ENCODE assay signal across 8 cellular contexts in genomic region chr20:32470025-32470861, GRCh38.
DNase-seq lines count a peak whose midpoint lies in the region; ATAC-seq and TF ChIP-seq lines count a peak whose summit lies in the region.

No MANE protein-coding gene starts in this region.

- peaks cover 5% of the 10 kb centered on the region for H3K4me1 Mint-ChIP-seq in activated T-cell treated with anti-CD3 and anti-CD28 coated beads, Interleukin-2, amount 50 U/mL, for 72 hours (ENCODE audit: low read depth)

- H3K27me3 ChIP-seq in skeletal muscle tissue (ENCODE audit: control insufficient read depth in 3 of 3, insufficient read depth in 3 of 3, low read length in 3 of 3) = peaks cover 0 to 6% (median 5%) of the 10 kb centered on the region in 3 donors
- no peaks in the 10 kb centered on the region for H3K27me3 ChIP-seq in ascending aorta

- H3K4me3 Mint-ChIP-seq in activated T-cell treated with anti-CD3 and anti-CD28 coated beads, Interleukin-2, amount 50 U/mL, for 72 hours = no peak overlapping the region

- H3K9me3 ChIP-seq in skeletal muscle tissue (ENCODE audit: control insufficient read depth in 3 of 3, low read length in 3 of 3) (no peaks in the 10 kb centered on the region), ascending aorta (no peaks in the 10 kb centered on the region)

- no peaks in the 10 kb centered on the region for H3K36me3 Mint-ChIP-seq in activated T-cell treated with anti-CD3 and anti-CD28 coated beads, Interleukin-2, amount 50 U/mL, for 72 hours (ENCODE audit: insufficient read depth in 2 of 2)

- H3K4me1 ChIP-seq in skeletal muscle tissue (ENCODE audit: control insufficient read depth in 3 of 3, insufficient read depth in 3 of 3, low read length in 3 of 3) (peaks cover 44 to 55% (median 52%) of the 10 kb centered on the region in 3 donors), ascending aorta (peaks cover 5 to 8% of the 10 kb centered on the region in 2 donors)

- ATAC-seq in activated T-cell treated with anti-CD3 and anti-CD28 coated beads, Interleukin-2, amount 50 U/mL, for 72 hours (replicated peaks in 1 of 2) = peak; percentile 25 to 52
- no peak for ATAC-seq in left lobe of liver

- no peak overlapping the region for H3K9ac ChIP-seq in skeletal muscle tissue (ENCODE audit: low read depth in 1 of 3, low read length in 3 of 3)

- H3K27ac Mint-ChIP-seq in activated T-cell treated with anti-CD3 and anti-CD28 coated beads, Interleukin-2, amount 50 U/mL, for 72 hours = peak overlapping the region; percentile 38

- H3K27me3 Mint-ChIP-seq in activated T-cell treated with anti-CD3 and anti-CD28 coated beads, Interleukin-2, amount 50 U/mL, for 72 hours (ENCODE audit: low read depth) = no peaks in the 10 kb centered on the region

- H3K36me3 ChIP-seq in skeletal muscle tissue (ENCODE audit: control insufficient read depth in 3 of 3, insufficient read depth in 3 of 3, low read length in 3 of 3) (no peaks in the 10 kb centered on the region), ascending aorta (no peaks in the 10 kb centered on the region)

- peak in 1 of 3 experiments; percentile 12 for TF ChIP-seq CTCF in ascending aorta (IDR thresholded peaks at IDR 0.05)

- H3K27ac ChIP-seq in skeletal muscle tissue (ENCODE audit: low read depth, low read length) (peak overlapping the region; percentile 65), ascending aorta (peak overlapping the region in 1 of 2 donors; percentile 59)

- in situ Hi-C loops in KBM-7 (cut with MboI; ENCODE audit: low pct_unique_long_range_greater_than_20kb, low sequenced_read_pairs) = no loop called here

- H3K4me3 ChIP-seq in skeletal muscle tissue (ENCODE audit: low read length in 3 of 3) (no peak overlapping the region), ascending aorta (no peak overlapping the region)

- intact Hi-C loops in cardiac septum (cut with DNase I) = loop anchor here (5.0 kb wide), 1 partner anchor 47 kb away; no protein-coding TSS in a partner anchor
- intact Hi-C loops in ascending aorta (cut with DNase I) = no loop called here

- peak; percentile 89 for DNase-seq in Daoy (ENCODE audit: low read depth)
- peak; percentile 56 for DNase-seq in KBM-7
- DNase-seq in activated T-cell treated with anti-CD3 and anti-CD28 coated beads, Interleukin-2, amount 50 U/mL, for 72 hours = no peak
- DNase-seq in cardiac septum (ENCODE audit: low spot score) = peak; percentile 89
- DNase-seq in effector CD4-positive, alpha-beta T cell = no peak
- no peak for DNase-seq in ascending aorta (ENCODE audit: low spot score in 2 of 2)
- no peak for DNase-seq in left lobe of liver (ENCODE audit: low spot score)

- no peaks in the 10 kb centered on the region for H3K9me3 Mint-ChIP-seq in activated T-cell treated with anti-CD3 and anti-CD28 coated beads, Interleukin-2, amount 50 U/mL, for 72 hours

Comparison
In these comparisons a context has a peak if more than half of its experiments do, and no peak if none do; other contexts are left out.
1. DNase-seq: peak in Daoy (single experiment), KBM-7 (single experiment) and cardiac septum (single experiment); none in activated T-cell treated with anti-CD3 and anti-CD28 coated beads, Interleukin-2, amount 50 U/mL, for 72 hours (0 of 2), effector CD4-positive, alpha-beta T cell (single experiment), ascending aorta (0 of 2) and left lobe of liver (single experiment).